ENCODE assay signal across 13 cellular contexts in the genomic region with DNA sequence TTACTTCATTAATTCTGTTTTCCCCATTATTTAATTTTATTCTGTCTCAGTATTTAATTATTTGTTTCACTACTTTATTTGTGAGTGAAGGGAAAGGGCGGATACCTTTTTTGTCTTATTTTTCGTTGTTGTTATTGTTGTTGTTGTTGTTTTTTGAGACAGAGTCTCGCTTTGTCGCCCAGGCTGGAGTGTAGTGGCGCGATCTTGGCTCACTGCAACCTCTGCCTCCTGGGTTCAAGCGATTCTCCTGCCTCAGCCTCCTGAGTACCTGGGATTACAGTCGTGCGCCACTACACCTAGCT. TPM values are rescaled to one million over a fixed set of nuclear protein-coding genes. Genes with fewer than 3 reads are reported as not detected.
DNase-seq lines count a peak whose midpoint lies in the region; ATAC-seq and TF ChIP-seq lines count a peak whose summit lies in the region.
"Not testable (repeated sequence)": the region's sequence is repeated elsewhere in the genome, so short reads cannot be mapped to it uniquely, and the experiment has no call there.
"Had no signal": no experiment of that assay in that cellular context is flagged by ENCODE, and none has a peak within 500 bp of the region (broad histone marks: within the 10 kb centered on the region; RNA-seq: fewer than 3 reads in every experiment).

No MANE protein-coding gene starts in this region.

- H3K27me3 ChIP-seq in Caco-2 (replicated peaks; ENCODE audit: control insufficient read depth, insufficient read depth, low read length); Karpas-422 (ENCODE audit: low read length); endodermal cell (ENCODE audit: control insufficient read depth, insufficient read depth, low read length, poor library complexity, severe bottlenecking); right lobe of liver; suprapubic skin: not testable (repeated sequence)

- DNase-seq in Caco-2; Karpas-422; T-helper 2 cell treated with Interferon-gamma antibody and Interleukin-4, amounts not matched to agents 5 μg/mL and 100 μg/mL, for 36 hours (ENCODE audit: low spot score); endodermal cell; right lobe of liver; neural crest cell (ENCODE audit: low read depth, low spot score); suprapubic skin (ENCODE audit: low spot score in 2 of 2): not testable (repeated sequence)

- BruUV-seq in Caco-2 (replicated peaks; lab: Mats Ljungman, UMichigan) = not testable (repeated sequence)

- H3K4me1 ChIP-seq in Caco-2 = peaks cover 11% of the 10 kb centered on the region
- peaks cover 10% of the 10 kb centered on the region for H3K4me1 ChIP-seq in Karpas-422 (ENCODE audit: low read length)
- H3K4me1 ChIP-seq in endodermal cell (ENCODE audit: control insufficient read depth, insufficient read depth, low read length); right lobe of liver; suprapubic skin: not testable (repeated sequence)

- not testable (repeated sequence) for H3K9me3 Mint-ChIP-seq in Caco-2 (ENCODE audit: unreplicated experiment); T-helper 2 cell treated with Interferon-gamma antibody and Interleukin-4, amounts not matched to agents 5 μg/mL and 100 μg/mL, for 36 hours; activated naive CD8-positive, alpha-beta T cell (ENCODE audit: low read depth); endodermal cell; neural crest cell

- intact Hi-C loops in Caco-2 (cut with micrococcal nuclease; ENCODE audit: unreplicated experiment) = loop anchor here (1.0 kb wide), 4 partner anchors 12 to 58 kb away; no protein-coding TSS in a partner anchor
- intact Hi-C loops in right lobe of liver (cut with DNase I) = not testable (repeated sequence)

- H3K4me1 Mint-ChIP-seq in Caco-2 (ENCODE audit: low read depth, unreplicated experiment) = peaks cover 13% of the 10 kb centered on the region
- H3K4me1 Mint-ChIP-seq in T-helper 2 cell treated with Interferon-gamma antibody and Interleukin-4, amounts not matched to agents 5 μg/mL and 100 μg/mL, for 36 hours (ENCODE audit: low read depth); activated naive CD8-positive, alpha-beta T cell (ENCODE audit: low read depth): not testable (repeated sequence)
- H3K4me1 Mint-ChIP-seq in endodermal cell = peaks cover 29% of the 10 kb centered on the region
- peaks cover 34% of the 10 kb centered on the region for H3K4me1 Mint-ChIP-seq in neural crest cell

- not testable (repeated sequence) for ATAC-seq in right lobe of liver

- peak overlapping the region; percentile 99 for H3K4me2 ChIP-seq in Karpas-422 (ENCODE audit: low read depth, low read length, poor library complexity, severe bottlenecking)

- H3K9me2 ChIP-seq in Karpas-422 (replicated peaks; ENCODE audit: insufficient read depth, low read length) = not testable (repeated sequence)

- not testable (repeated sequence) for H3K9me3 ChIP-seq in Caco-2; Karpas-422 (ENCODE audit: low read length); endodermal cell (ENCODE audit: control insufficient read depth, low read length); right lobe of liver; suprapubic skin

- WGBS in endodermal cell (ENCODE audit: insufficient coverage in 1 of 2, insufficient read length in 1 of 2), 2 experiments = 88 to 89% methylated on average over 5 to 9 of the region's 9 CpGs
- 82% methylated on average over 8 of the region's 9 CpGs for WGBS in right lobe of liver (ENCODE audit: insufficient coverage, low coverage, low lambda C conversion rate, missing lambda C conversion rate)
- WGBS in suprapubic skin = 94% methylated on average over 9 of the region's 9 CpGs

- H3K27me3 Mint-ChIP-seq in Caco-2 (ENCODE audit: insufficient read depth, unreplicated experiment); T-helper 2 cell treated with Interferon-gamma antibody and Interleukin-4, amounts not matched to agents 5 μg/mL and 100 μg/mL, for 36 hours (ENCODE audit: low read depth); activated naive CD8-positive, alpha-beta T cell; endodermal cell (ENCODE audit: insufficient read depth); neural crest cell (ENCODE audit: low read depth): not testable (repeated sequence)

- not testable (repeated sequence) for H4K20me1 ChIP-seq in Karpas-422 (ENCODE audit: insufficient read depth, low read depth, low read length)

- TF ChIP-seq EP300 in suprapubic skin (IDR thresholded peaks at IDR 0.05) = not testable (repeated sequence)

- H3K36me3 Mint-ChIP-seq in Caco-2 (ENCODE audit: insufficient read depth, unreplicated experiment) = peaks cover 19% of the 10 kb centered on the region
- H3K36me3 Mint-ChIP-seq in T-helper 2 cell treated with Interferon-gamma antibody and Interleukin-4, amounts not matched to agents 5 μg/mL and 100 μg/mL, for 36 hours (ENCODE audit: low read depth); activated naive CD8-positive, alpha-beta T cell; endodermal cell (ENCODE audit: low read depth); neural crest cell (ENCODE audit: low read depth): not testable (repeated sequence)

- peak overlapping the region; percentile 58 for H3K27ac Mint-ChIP-seq in Caco-2 (ENCODE audit: unreplicated experiment)
- H3K27ac Mint-ChIP-seq in T-helper 2 cell treated with Interferon-gamma antibody and Interleukin-4, amounts not matched to agents 5 μg/mL and 100 μg/mL, for 36 hours; activated naive CD8-positive, alpha-beta T cell; neural crest cell (ENCODE audit: unreplicated experiment): not testable (repeated sequence)
- H3K27ac Mint-ChIP-seq in endodermal cell = peak overlapping the region; percentile 20

- H3K79me2 ChIP-seq in Karpas-422 (ENCODE audit: low read length) = not testable (repeated sequence)

- TF ChIP-seq CTCF in Caco-2 (IDR thresholded peaks at IDR 0.05; ENCODE audit: insufficient read depth in 1 of 2, low read depth in 1 of 2, low read length in 1 of 2, severe bottlenecking in 1 of 2, unreplicated experiment in 1 of 2); endodermal cell (conservative IDR thresholded peaks at IDR 0.05); right lobe of liver (IDR thresholded peaks at IDR 0.05); neural crest cell (conservative IDR thresholded peaks at IDR 0.05); suprapubic skin (IDR thresholded peaks at IDR 0.05): not testable (repeated sequence)

- H3K4me3 ChIP-seq in Caco-2 (ENCODE audit: low read depth, low read length) = peak overlapping the region; percentile 88
- not testable (repeated sequence) for H3K4me3 ChIP-seq in Karpas-422 (ENCODE audit: low read length); endodermal cell (ENCODE audit: low read length)
- peak overlapping the region in 2 of 3 donors; percentile 58 for H3K4me3 ChIP-seq in right lobe of liver
- peak overlapping the region; percentile 56 for H3K4me3 ChIP-seq in suprapubic skin

- H3K36me3 ChIP-seq in Caco-2 (ENCODE audit: control insufficient read depth, insufficient read depth, low read length); Karpas-422 (ENCODE audit: insufficient read depth, low read length); endodermal cell (ENCODE audit: control insufficient read depth, insufficient read depth, low read length); right lobe of liver; suprapubic skin: not testable (repeated sequence)

- peak overlapping the region; percentile 95 for H3K4me3 Mint-ChIP-seq in Caco-2 (ENCODE audit: unreplicated experiment)
- peak overlapping the region; percentile 58 for H3K4me3 Mint-ChIP-seq in T-helper 2 cell treated with Interferon-gamma antibody and Interleukin-4, amounts not matched to agents 5 μg/mL and 100 μg/mL, for 36 hours
- H3K4me3 Mint-ChIP-seq in activated naive CD8-positive, alpha-beta T cell = peak overlapping the region; percentile 72
- peak overlapping the region; percentile 72 for H3K4me3 Mint-ChIP-seq in endodermal cell
- H3K4me3 Mint-ChIP-seq in neural crest cell = peak overlapping the region; percentile 73

- not testable (repeated sequence) for H2AFZ ChIP-seq in Karpas-422 (ENCODE audit: low read length)

- not testable (repeated sequence) for H3K27ac ChIP-seq in Karpas-422 (ENCODE audit: low read length); endodermal cell (ENCODE audit: low read depth, low read length); right lobe of liver; suprapubic skin

- not testable (repeated sequence) for TF ChIP-seq POLR2A in right lobe of liver (IDR thresholded peaks at IDR 0.05); suprapubic skin (IDR thresholded peaks at IDR 0.05)

- CTCF ChIA-PET in Caco-2 (lab: Charles Lee) = interaction anchor here (1.0 to 2.5 kb wide), 6 partner anchors 10 to 144 kb away, joined by 3 to 11 read pairs (median 4); no protein-coding TSS in a partner anchor

- not testable (repeated sequence) for H3K9ac ChIP-seq in Karpas-422 (ENCODE audit: low read length); endodermal cell (ENCODE audit: extremely low read depth, low read length, poor library complexity, severe bottlenecking)

- POLR2A ChIA-PET in Caco-2 (lab: Charles Lee) = interaction anchor here (0.6 kb wide), 1 partner anchor 54 kb away, joined by 6 read pairs; no protein-coding TSS in a partner anchor

RNA-seq across cellular contexts. Expression of gene TRIM71, which starts 35.9 kb away (rescaled TPM):
- total RNA-seq in Caco-2 (2022) (67.5 and 68.4 TPM in 2 replicates), endodermal cell (100 to 1,000 TPM; 154 to 169 TPM), right lobe of liver (not detected), neural crest cell (92.4 and 95.2 TPM in 2 replicates), suprapubic skin (not detected)
- total RNA-seq in Karpas-422 (2014; rRNA removed; shearing (Covaris generic); ENCODE audit: low replicate concordance) = not detected in 2 replicates
- 25.8 TPM for polyA plus RNA-seq in endodermal cell (2013, experiment 1 of 2)
- 26.8 TPM for polyA plus RNA-seq in endodermal cell (2013, experiment 2 of 2)
- total RNA-seq: dermis blood vessel endothelial cell, gastroesophageal sphincter, right atrium auricular region had no signal
- polyA plus RNA-seq: esophagus, urinary bladder had no signal

Comparison
In these comparisons a context has a peak if more than half of its experiments do, and no peak if none do; other contexts are left out.
1. RNA of gene TRIM71, which starts 35.9 kb away (total RNA-seq): 154 to 169 TPM in endodermal cell, 92.4 to 95.2 TPM in neural crest cell and 67.5 to 68.4 TPM in Caco-2; not detected in Karpas-422, not detected in right lobe of liver and not detected in suprapubic skin; every median in the first group is over 10 times any median in the second.
2. Peak in every context shown above with its lines, with median percentiles within 50 percentile points of each other: H3K4me3 Mint-ChIP-seq.